In the genomic region with DNA sequence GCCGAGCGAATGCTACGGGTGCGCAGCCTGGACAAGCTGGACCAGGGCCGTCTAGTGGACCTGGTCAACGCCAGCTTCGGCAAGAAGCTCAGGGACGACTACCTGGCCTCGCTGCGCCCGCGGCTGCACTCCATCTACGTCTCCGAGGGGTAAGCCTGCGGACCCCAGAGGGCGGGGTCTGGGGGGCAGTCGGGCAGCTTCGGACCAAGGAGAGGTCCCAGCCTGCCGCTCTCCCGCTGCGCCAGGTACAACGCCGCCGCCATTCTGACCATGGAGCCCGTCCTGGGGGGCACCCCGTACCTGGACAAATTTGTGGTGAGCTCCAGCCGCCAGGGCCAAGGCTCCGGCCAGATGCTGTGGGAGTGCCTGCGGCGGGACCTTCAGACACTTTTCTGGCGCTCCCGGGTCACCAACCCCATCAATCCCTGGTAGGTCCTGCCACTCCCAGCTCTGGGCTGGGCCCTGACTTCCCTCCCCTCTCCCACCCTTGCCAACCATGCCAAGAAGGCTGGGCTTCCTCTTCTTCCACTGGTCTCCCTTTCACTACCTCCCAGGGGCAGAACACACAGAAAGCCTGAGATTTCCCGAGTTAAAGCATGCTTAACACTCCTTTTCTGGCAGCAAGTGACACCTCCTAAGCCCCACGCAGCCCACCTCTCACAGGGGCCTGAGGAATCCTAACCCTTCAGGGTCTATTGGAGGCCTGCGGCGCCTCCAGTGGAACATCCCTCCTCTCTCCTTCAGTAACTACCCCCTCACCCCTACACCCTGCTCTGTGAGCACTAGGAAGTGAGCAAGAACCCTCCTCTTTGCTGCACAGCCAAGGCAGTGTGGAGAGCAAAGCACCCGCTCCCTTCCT, we compare ENCODE assay signal across 1 cellular context.
TF ChIP-seq lines count a peak whose summit lies in the region.

No MANE protein-coding gene starts in this region.

TF ChIP-seq in endothelial cell of umbilical vein, 7 proteins besides CTCF, POLR2A, EP300 and RAD21 (continued from another document):
- no peak for TF ChIP-seq GATA2 (IDR thresholded peaks at IDR 0.05; ENCODE audit: insufficient read depth, insufficient read length, low read depth, low read length)
